In the genomic region with DNA sequence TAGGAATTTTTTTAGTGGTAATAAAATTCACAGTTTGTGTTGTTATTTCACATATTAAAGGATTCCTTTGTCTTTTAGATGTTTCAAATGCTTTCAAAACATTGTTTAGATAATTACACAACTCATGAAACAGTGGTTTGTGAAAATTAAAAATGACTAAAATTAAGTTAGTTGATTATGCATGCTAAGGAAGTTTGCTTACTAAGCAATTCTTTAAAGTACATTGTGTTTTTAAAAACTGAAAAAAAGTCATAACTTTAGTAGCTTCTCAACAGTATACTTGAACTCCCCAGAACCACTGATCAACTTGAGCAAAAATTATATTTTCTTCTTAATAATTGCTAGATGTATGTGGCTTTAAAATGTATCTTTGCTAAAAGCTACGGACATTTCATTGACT, we compare ENCODE assay signal across 2 cellular contexts.
TF ChIP-seq lines count a peak whose summit lies in the region.

No MANE protein-coding gene starts in this region.

TF ChIP-seq in HepG2, 621 proteins besides CTCF, POLR2A, EP300 and RAD21:
- TF ChIP-seq ZNF343 (CRISPR knock-in tag; IDR thresholded peaks at IDR 0.05): no peak
- TF ChIP-seq SP2 (CRISPR knock-in tag; IDR thresholded peaks at IDR 0.05): no peak
- no peak for TF ChIP-seq FIP1L1 (IDR thresholded peaks at IDR 0.05; ENCODE audit: borderline replicate concordance, insufficient read depth, low read depth, low read length)
- peak; percentile 83 to 90 for TF ChIP-seq MAFK (conservative IDR thresholded peaks at IDR 0.05 in 1 of 2, IDR thresholded peaks at IDR 0.05 in 1 of 2; ENCODE audit: low read length in 2 of 2)
- TF ChIP-seq RFX5 (IDR thresholded peaks at IDR 0.05; ENCODE audit: low read depth, low read length): no peak
- no peak for TF ChIP-seq ZNF777 (CRISPR knock-in tag; IDR thresholded peaks at IDR 0.05)
- peak; percentile 83 for TF ChIP-seq MAFF (IDR thresholded peaks at IDR 0.05; ENCODE audit: low read depth, low read length)
- no peak for TF ChIP-seq LRRFIP1 (CRISPR knock-in tag; conservative IDR thresholded peaks at IDR 0.05)
- no peak for TF ChIP-seq PLSCR1 (CRISPR knock-in tag; IDR thresholded peaks at IDR 0.05; ENCODE audit: borderline replicate concordance)
- no peak for TF ChIP-seq SP5 (CRISPR knock-in tag; IDR thresholded peaks at IDR 0.05; ENCODE audit: borderline replicate concordance, low read depth)

TF ChIP-seq in H1, 55 proteins besides CTCF, POLR2A, EP300 and RAD21:
- TF ChIP-seq TCF12 (IDR thresholded peaks at IDR 0.05; ENCODE audit: low read depth, low read length): no peak
- peak; percentile 60; the same call in 1 of the 2 replicates for TF ChIP-seq MAFK (IDR thresholded peaks at IDR 0.05; ENCODE audit: low read depth, low read length)
